ENCODE assay signal across 19 cellular contexts in genomic region chr20:13690948-13691347, GRCh38. TPM values are rescaled to one million over a fixed set of nuclear protein-coding genes. Genes with fewer than 3 reads are reported as not detected.
A peak's percentile ranks its signal among the peaks of the same experiment; 100 is the strongest.
DNase-seq lines count a peak whose midpoint lies in the region; ATAC-seq and TF ChIP-seq lines count a peak whose summit lies in the region.
"Had no signal": no experiment of that assay in that cellular context is flagged by ENCODE, and none has a peak within 500 bp of the region (broad histone marks: within the 10 kb centered on the region; RNA-seq: fewer than 3 reads in every experiment).

No MANE protein-coding gene starts in this region.

- H3K9me3 ChIP-seq in left ventricle myocardium inferior (replicated peaks) (no peaks in the 10 kb centered on the region), adipocyte (ENCODE audit: control insufficient read depth, low read length) (no peaks in the 10 kb centered on the region), lower lobe of right lung (no peaks in the 10 kb centered on the region), T-helper 17 cell (ENCODE audit: control insufficient read depth, low read length, poor library complexity, severe bottlenecking) (no peaks in the 10 kb centered on the region)
- H3K9me3 ChIP-seq: BLaER1 had no signal

- no peaks in the 10 kb centered on the region for H3K4me1 Mint-ChIP-seq in T-helper 17 cell
- H3K4me1 Mint-ChIP-seq in activated CD8-positive, alpha-beta memory T cell treated with anti-CD3 and anti-CD28 coated beads, Interleukin-2, amount 10 ng/mL, durations not matched to agents 7 days and 5 days, result no peaks in the 10 kb centered on the region
- H3K4me1 Mint-ChIP-seq: CD14-positive monocyte, H9 had no signal

- ATAC-seq in Right ventricle myocardium superior (ENCODE audit: poor library complexity) (peak; percentile 58), lower lobe of right lung (peak in 1 of 2 donors; percentile 38), sciatic nerve (peak; percentile 86), T-helper 17 cell (no peak)
- no peak for ATAC-seq in activated CD8-positive, alpha-beta memory T cell treated with anti-CD3 and anti-CD28 coated beads, Interleukin-2, amount 10 ng/mL, durations not matched to agents 7 days and 5 days
- ATAC-seq: CD8-positive, alpha-beta T cell; GM12878 had no signal

- peaks cover 45% of the 10 kb centered on the region for H3K27me3 Mint-ChIP-seq in T-helper 17 cell
- no peaks in the 10 kb centered on the region for H3K27me3 Mint-ChIP-seq in activated CD8-positive, alpha-beta memory T cell treated with anti-CD3 and anti-CD28 coated beads, Interleukin-2, amount 10 ng/mL, durations not matched to agents 7 days and 5 days

- DNase-seq in Right ventricle myocardium superior (no peak), left ventricle myocardium inferior (no peak), adipocyte (ENCODE audit: low read depth) (no peak), lower lobe of right lung (no peak), sciatic nerve (ENCODE audit: low spot score) (no peak), T-helper 17 cell (no peak), SIG-M5 (lab: John Stamatoyannopoulos, UW) (no peak)
- DNase-seq in activated CD8-positive, alpha-beta memory T cell treated with anti-CD3 and anti-CD28 coated beads, Interleukin-2, amount 10 ng/mL, durations not matched to agents 7 days and 5 days, result no peak
- DNase-seq: 8988T; Calu3; CD8-positive, alpha-beta T cell; DMS79 treated with DMSO at 0.1 percent for 48 hours; EL; H9; IMR-90 had no signal

- H3K27me3 ChIP-seq in left ventricle myocardium inferior (ENCODE audit: low read depth), result no peaks in the 10 kb centered on the region
- peaks cover 7% of the 10 kb centered on the region for H3K27me3 ChIP-seq in adipocyte (replicated peaks; ENCODE audit: control insufficient read depth, insufficient read depth, low read length)
- no peaks in the 10 kb centered on the region for H3K27me3 ChIP-seq in lower lobe of right lung (ENCODE audit: low read depth)
- H3K27me3 ChIP-seq: BLaER1 had no signal

- H3K36me3 ChIP-seq in left ventricle myocardium inferior (no peaks in the 10 kb centered on the region), adipocyte (ENCODE audit: control insufficient read depth, insufficient read depth, low read length, severe bottlenecking) (no peaks in the 10 kb centered on the region), lower lobe of right lung (no peaks in the 10 kb centered on the region)
- H3K36me3 ChIP-seq: BLaER1 had no signal

- TF ChIP-seq CTCF in left ventricle myocardium inferior (IDR thresholded peaks at IDR 0.05; ENCODE audit: borderline replicate concordance), result no peak
- no peak for TF ChIP-seq CTCF in lower lobe of right lung (IDR thresholded peaks at IDR 0.05)

- H3K4me1 ChIP-seq in left ventricle myocardium inferior (peaks cover 7% of the 10 kb centered on the region), adipocyte (ENCODE audit: control insufficient read depth, insufficient read depth, low read length) (peaks cover 27% of the 10 kb centered on the region), lower lobe of right lung (no peaks in the 10 kb centered on the region)
- H3K4me1 ChIP-seq: BLaER1 had no signal

- H3K9ac ChIP-seq in adipocyte (ENCODE audit: low read length), result no peak overlapping the region
- H3K9ac ChIP-seq: BLaER1 had no signal

- intact Hi-C loops in Right ventricle myocardium superior (cut with DNase I) (no loop called here), left ventricle myocardium inferior (cut with micrococcal nuclease) (no loop called here), lower lobe of right lung (cut with DNase I) (no loop called here), sciatic nerve (cut with DNase I) (no loop called here)

- no peak overlapping the region for H3K4me3 Mint-ChIP-seq in T-helper 17 cell
- H3K4me3 Mint-ChIP-seq in activated CD8-positive, alpha-beta memory T cell treated with anti-CD3 and anti-CD28 coated beads, Interleukin-2, amount 10 ng/mL, durations not matched to agents 7 days and 5 days, result no peak overlapping the region
- H3K4me3 Mint-ChIP-seq: CD14-positive monocyte; CD8-positive, alpha-beta T cell; H9 had no signal

- CTCF ChIA-PET in activated CD8-positive, alpha-beta memory T cell treated with anti-CD3 and anti-CD28 coated beads, Interleukin-2, amount 10 ng/mL, durations not matched to agents 7 days and 5 days (lab: Charles Lee), result no interaction called here

- H3K9me3 Mint-ChIP-seq in activated CD8-positive, alpha-beta memory T cell treated with anti-CD3 and anti-CD28 coated beads, Interleukin-2, amount 10 ng/mL, durations not matched to agents 7 days and 5 days (ENCODE audit: low read depth), result no peaks in the 10 kb centered on the region
- H3K9me3 Mint-ChIP-seq: CD8-positive, alpha-beta T cell had no signal

- H3K27ac Mint-ChIP-seq in T-helper 17 cell, result no peak overlapping the region
- H3K27ac Mint-ChIP-seq in activated CD8-positive, alpha-beta memory T cell treated with anti-CD3 and anti-CD28 coated beads, Interleukin-2, amount 10 ng/mL, durations not matched to agents 7 days and 5 days, result no peak overlapping the region
- H3K27ac Mint-ChIP-seq: CD14-positive monocyte; CD8-positive, alpha-beta T cell; H9 had no signal

- H3K27ac ChIP-seq in left ventricle myocardium inferior (replicated peaks) (no peak overlapping the region), lower lobe of right lung (peak overlapping the region; percentile 32)
- H3K27ac ChIP-seq: BLaER1, HL-60 had no signal

- H3K36me3 Mint-ChIP-seq in T-helper 17 cell (ENCODE audit: low read depth), result no peaks in the 10 kb centered on the region
- no peaks in the 10 kb centered on the region for H3K36me3 Mint-ChIP-seq in activated CD8-positive, alpha-beta memory T cell treated with anti-CD3 and anti-CD28 coated beads, Interleukin-2, amount 10 ng/mL, durations not matched to agents 7 days and 5 days
- H3K36me3 Mint-ChIP-seq: CD14-positive monocyte; CD8-positive, alpha-beta T cell had no signal

- no peak overlapping the region for H3K4me3 ChIP-seq in left ventricle myocardium inferior
- peak overlapping the region; percentile 16 for H3K4me3 ChIP-seq in adipocyte (ENCODE audit: low read length)
- H3K4me3 ChIP-seq in lower lobe of right lung, result no peak overlapping the region
- H3K4me3 ChIP-seq: BLaER1, GM12878 had no signal

RNA-seq across cellular contexts. Expression of gene TASP1, which starts 52.2 kb away (rescaled TPM):
- 4.7 TPM for total RNA-seq in Right ventricle myocardium superior
- 5.5 TPM for total RNA-seq in left ventricle myocardium inferior
- 14.3 TPM for total RNA-seq in lower lobe of right lung
- total RNA-seq in sciatic nerve, result 22.7 TPM
- 10 to 100 TPM; 14.0 to 15.0 TPM for total RNA-seq in T-helper 17 cell
- 10 to 100 TPM; 10.3 to 11.7 TPM for total RNA-seq in activated CD8-positive, alpha-beta memory T cell treated with anti-CD3 and anti-CD28 coated beads, Interleukin-2, amount 10 ng/mL, durations not matched to agents 7 days and 5 days

Comparison
In these comparisons a context has a peak if more than half of its experiments do, and no peak if none do; other contexts are left out.
1. ATAC-seq: peak in Right ventricle myocardium superior (single experiment) and sciatic nerve (single experiment); none in T-helper 17 cell (single experiment) and activated CD8-positive, alpha-beta memory T cell treated with anti-CD3 and anti-CD28 coated beads, Interleukin-2, amount 10 ng/mL, durations not matched to agents 7 days and 5 days (single experiment).